ENCODE assay signal across 17 cellular contexts in the genomic region with DNA sequence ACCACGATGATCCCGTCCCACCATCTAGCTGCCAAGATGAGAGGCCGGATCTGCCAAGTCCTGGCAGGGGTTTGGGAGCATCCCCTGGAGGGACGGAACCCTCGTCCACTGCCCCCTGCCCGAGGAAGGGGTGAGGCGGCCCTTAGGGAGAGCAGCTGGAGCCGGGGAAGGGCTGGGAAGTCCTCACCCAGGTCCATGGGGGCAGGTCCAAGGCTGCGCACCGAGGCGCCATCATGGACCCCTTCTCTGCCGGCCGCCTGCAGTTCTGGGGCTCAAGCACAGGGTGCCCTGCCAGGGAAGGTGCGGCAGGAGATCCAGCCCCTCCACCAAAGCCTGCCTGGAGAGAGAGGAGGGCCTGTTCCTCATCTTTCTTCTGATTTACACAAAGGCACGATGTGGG. TPM values are rescaled to one million over a fixed set of nuclear protein-coding genes. Genes with fewer than 3 reads are reported as not detected.
A peak's percentile ranks its signal among the peaks of the same experiment; 100 is the strongest.
DNase-seq lines count a peak whose midpoint lies in the region; ATAC-seq and TF ChIP-seq lines count a peak whose summit lies in the region.
"Had no signal": no experiment of that assay in that cellular context is flagged by ENCODE, and none has a peak within 500 bp of the region (broad histone marks: within the 10 kb centered on the region; RNA-seq: fewer than 3 reads in every experiment).

No MANE protein-coding gene starts in this region.

- no peak for TF ChIP-seq POLR2A in upper lobe of left lung (IDR thresholded peaks at IDR 0.05)

- TF ChIP-seq CTCF in GM12875 (IDR thresholded peaks at IDR 0.05; ENCODE audit: borderline replicate concordance, insufficient read depth, low read depth, low read length): no peak
- no peak for TF ChIP-seq CTCF in neural crest cell (conservative IDR thresholded peaks at IDR 0.05)
- no peak for TF ChIP-seq CTCF in upper lobe of left lung (IDR thresholded peaks at IDR 0.05)

- peaks cover 0 to 7% (median 2%) of the 10 kb centered on the region in 4 donors for H3K4me1 ChIP-seq in upper lobe of left lung

- H3K36me3 ChIP-seq in upper lobe of left lung: no peaks in the 10 kb centered on the region
- H3K36me3 ChIP-seq: heart left ventricle had no signal

- H3K27ac ChIP-seq in upper lobe of left lung: no peak overlapping the region
- H3K27ac ChIP-seq: heart left ventricle had no signal

- no peak for TF ChIP-seq EP300 in upper lobe of left lung (IDR thresholded peaks at IDR 0.05)

- peaks cover 3% of the 10 kb centered on the region for H3K27me3 Mint-ChIP-seq in activated T-cell treated with anti-CD3 and anti-CD28 coated beads, Interleukin-2, amount 50 U/mL, for 24 hours
- H3K27me3 Mint-ChIP-seq in activated naive CD8-positive, alpha-beta T cell treated with anti-CD3 and anti-CD28 coated beads, Interleukin-2, amount 10 ng/mL, durations not matched to agents 7 days and 5 days: peaks cover 2% of the 10 kb centered on the region
- peaks cover 35% of the 10 kb centered on the region for H3K27me3 Mint-ChIP-seq in neural crest cell (ENCODE audit: low read depth)

- H3K4me3 Mint-ChIP-seq in activated T-cell treated with anti-CD3 and anti-CD28 coated beads, Interleukin-2, amount 50 U/mL, for 24 hours: peak overlapping the region; percentile 36
- H3K4me3 Mint-ChIP-seq in activated naive CD8-positive, alpha-beta T cell treated with anti-CD3 and anti-CD28 coated beads, Interleukin-2, amount 10 ng/mL, durations not matched to agents 7 days and 5 days: peak overlapping the region; percentile 76
- peak overlapping the region; percentile 41 for H3K4me3 Mint-ChIP-seq in neural crest cell
- H3K4me3 Mint-ChIP-seq: HFFc6 had no signal

- no peak for DNase-seq in activated T-cell treated with anti-CD3 and anti-CD28 coated beads, Interleukin-2, amount 50 U/mL, for 24 hours
- no peak for DNase-seq in activated T-cell treated with anti-CD3 and anti-CD28 coated beads, Interleukin-2, amount 50 U/mL, for 1 hour
- DNase-seq in activated naive CD8-positive, alpha-beta T cell treated with anti-CD3 and anti-CD28 coated beads, Interleukin-2, amount 10 ng/mL, durations not matched to agents 7 days and 5 days: no peak
- DNase-seq in neural crest cell (ENCODE audit: low read depth, low spot score) (no peak), upper lobe of left lung (no peak), amygdala (lab: John Stamatoyannopoulos, UW) (no peak), NCI-H1105 treated with DMSO at 0.1 percent for 48 hours (lab: John Stamatoyannopoulos, UW) (no peak)
- DNase-seq: activated T-cell treated with anti-CD3 and anti-CD28 coated beads, Interleukin-2, amount 50 U/mL, for 48 hours; anterior cingulate cortex; HFFc6; mesendoderm; NCI-H1417 treated with DMSO at 0.1 percent for 48 hours; NK-92 treated with Interleukin-12 subunit alpha and Interleukin-12 subunit beta, amount 100 ng/mL, for 24 hours; retina; T-helper 9 cell had no signal

- POLR2A ChIA-PET in activated naive CD8-positive, alpha-beta T cell treated with anti-CD3 and anti-CD28 coated beads, Interleukin-2, amount 10 ng/mL, durations not matched to agents 7 days and 5 days (lab: Charles Lee): interaction anchor here (0.6 to 1.1 kb wide), 2 partner anchors 9 to 16 kb away, joined by 3 to 5 read pairs; no protein-coding TSS in a partner anchor

- no peaks in the 10 kb centered on the region for H3K9me3 Mint-ChIP-seq in activated T-cell treated with anti-CD3 and anti-CD28 coated beads, Interleukin-2, amount 50 U/mL, for 24 hours
- no peaks in the 10 kb centered on the region for H3K9me3 Mint-ChIP-seq in activated naive CD8-positive, alpha-beta T cell treated with anti-CD3 and anti-CD28 coated beads, Interleukin-2, amount 10 ng/mL, durations not matched to agents 7 days and 5 days
- no peaks in the 10 kb centered on the region for H3K9me3 Mint-ChIP-seq in neural crest cell

- no peak overlapping the region for H3K27ac Mint-ChIP-seq in activated T-cell treated with anti-CD3 and anti-CD28 coated beads, Interleukin-2, amount 50 U/mL, for 24 hours
- peak overlapping the region; percentile 81 for H3K27ac Mint-ChIP-seq in activated naive CD8-positive, alpha-beta T cell treated with anti-CD3 and anti-CD28 coated beads, Interleukin-2, amount 10 ng/mL, durations not matched to agents 7 days and 5 days
- H3K27ac Mint-ChIP-seq in neural crest cell (ENCODE audit: unreplicated experiment): no peak overlapping the region
- H3K27ac Mint-ChIP-seq: HFFc6 had no signal

- H3K4me3 ChIP-seq in GM12875 (ENCODE audit: low read depth, low read length) (peak overlapping the region; percentile 60), upper lobe of left lung (peak overlapping the region in 1 of 4 donors; percentile 19)
- H3K4me3 ChIP-seq: heart left ventricle had no signal

- H3K27me3 ChIP-seq in upper lobe of left lung: no peaks in the 10 kb centered on the region

- H3K9me3 ChIP-seq in upper lobe of left lung: no peaks in the 10 kb centered on the region
- H3K9me3 ChIP-seq: heart left ventricle had no signal

- peaks cover 45% of the 10 kb centered on the region for H3K4me1 Mint-ChIP-seq in activated T-cell treated with anti-CD3 and anti-CD28 coated beads, Interleukin-2, amount 50 U/mL, for 24 hours (ENCODE audit: low read depth)
- H3K4me1 Mint-ChIP-seq in activated naive CD8-positive, alpha-beta T cell treated with anti-CD3 and anti-CD28 coated beads, Interleukin-2, amount 10 ng/mL, durations not matched to agents 7 days and 5 days: peaks cover 40% of the 10 kb centered on the region
- peaks cover 20% of the 10 kb centered on the region for H3K4me1 Mint-ChIP-seq in neural crest cell

- WGBS in upper lobe of left lung, 2 donors: 58 to 95% methylated on average over 8 to 15 of the region's 15 CpGs

- no peaks in the 10 kb centered on the region for H3K36me3 Mint-ChIP-seq in activated T-cell treated with anti-CD3 and anti-CD28 coated beads, Interleukin-2, amount 50 U/mL, for 24 hours (ENCODE audit: low read depth)
- peaks cover 3% of the 10 kb centered on the region for H3K36me3 Mint-ChIP-seq in activated naive CD8-positive, alpha-beta T cell treated with anti-CD3 and anti-CD28 coated beads, Interleukin-2, amount 10 ng/mL, durations not matched to agents 7 days and 5 days
- peaks cover 5% of the 10 kb centered on the region for H3K36me3 Mint-ChIP-seq in neural crest cell (ENCODE audit: low read depth)

- no peak for ATAC-seq in activated naive CD8-positive, alpha-beta T cell treated with anti-CD3 and anti-CD28 coated beads, Interleukin-2, amount 10 ng/mL, durations not matched to agents 7 days and 5 days (ENCODE audit: low read depth)
- ATAC-seq in upper lobe of left lung (ENCODE audit: low FRiP score in 2 of 2): no peak
- ATAC-seq: heart left ventricle had no signal

RNA-seq across cellular contexts. Expression of a gene that starts 17.6 kb away (rescaled TPM):
- total RNA-seq in activated naive CD8-positive, alpha-beta T cell treated with anti-CD3 and anti-CD28 coated beads, Interleukin-2, amount 10 ng/mL, durations not matched to agents 7 days and 5 days: 10 to 100 TPM; 67.1 to 67.2 TPM
- total RNA-seq in neural crest cell: 118 and 121 TPM in 2 replicates
- total RNA-seq in upper lobe of left lung: 10 to 100 TPM; 16.0 to 53.0 (median 44.1) TPM
